Comparison of ENCODE assay signal across 13 cellular contexts in genomic region chr15:100958326-100959065, GRCh38. TPM values are rescaled to one million over a fixed set of nuclear protein-coding genes. Genes with fewer than 3 reads are reported as not detected.
DNase-seq lines count a peak whose midpoint lies in the region; ATAC-seq and TF ChIP-seq lines count a peak whose summit lies in the region.
"Had no signal": no experiment of that assay in that cellular context is flagged by ENCODE, and none has a peak within 500 bp of the region (broad histone marks: within the 10 kb centered on the region; RNA-seq: fewer than 3 reads in every experiment).

No MANE protein-coding gene starts in this region.

- no peak overlapping the region for H2AK5ac ChIP-seq in IMR-90 (ENCODE audit: low read depth, low read length)

- DNase-seq in GM03348 (ENCODE audit: low spot score) (peak; percentile 65), IMR-90 (peak; percentile 71), cardiac fibroblast (ENCODE audit: low read depth in 2 of 2) (peak; percentile 37 to 71), progenitor cell of endocrine pancreas (ENCODE audit: low spot score, unreplicated experiment) (no peak), amygdala (lab: John Stamatoyannopoulos, UW) (no peak), NCI-H2196 treated with DMSO at 0.1 percent for 48 hours (lab: John Stamatoyannopoulos, UW; ENCODE audit: unreplicated experiment) (no peak)
- no peak for DNase-seq in stimulated activated CD4-positive, alpha-beta T cell treated with anti-CD3 and anti-CD28 coated beads, Interleukin-1b, Interleukin-23, amount 100 ng/mL, for 48 hours
- DNase-seq: activated CD4-positive, alpha-beta memory T cell treated with anti-CD3 and anti-CD28 coated beads, Interleukin-2, amount 10 ng/mL, durations not matched to agents 7 days and 5 days; mesendoderm; SJCRH30 had no signal

- no peaks in the 10 kb centered on the region for H3K9me1 ChIP-seq in IMR-90 (ENCODE audit: insufficient read depth, low read length)

- H4K20me1 ChIP-seq in IMR-90 (ENCODE audit: insufficient read depth, low read length) = no peaks in the 10 kb centered on the region

- H3K27me3 Mint-ChIP-seq in progenitor cell of endocrine pancreas = peaks cover 12% of the 10 kb centered on the region

- H2BK5ac ChIP-seq in IMR-90 (ENCODE audit: low read depth, low read length, poor library complexity, severe bottlenecking) = peak overlapping the region; percentile 96

- in situ Hi-C loops in IMR-90 (cut with MboI; ENCODE audit: low sequenced_read_pairs) = no loop called here

- H3K56ac ChIP-seq in IMR-90 (ENCODE audit: extremely low read depth, insufficient read depth, low read length) = peak overlapping the region; percentile 34; the same call in 1 of the 2 replicates

- TF ChIP-seq CTCF in IMR-90 (conservative IDR thresholded peaks at IDR 0.05; ENCODE audit: low read depth, low read length) (no peak), cardiac fibroblast (IDR thresholded peaks at IDR 0.05; ENCODE audit: low read depth, low read length) (no peak), progenitor cell of endocrine pancreas (IDR thresholded peaks at IDR 0.05; ENCODE audit: unreplicated experiment) (no peak)

- peak overlapping the region; percentile 53 to 81; a peak in 3 of 4 replicates for H4K8ac ChIP-seq in IMR-90 (ENCODE audit: low read depth in 2 of 2, low read length in 2 of 2)

- ATAC-seq in IMR-90 (ENCODE audit: low read depth) (peak; percentile 85), GM21737 (IDR thresholded peaks at IDR 0.05; ENCODE audit: unreplicated experiment) (no peak)
- ATAC-seq: gastroesophageal sphincter, sciatic nerve had no signal

- peaks cover 12% of the 10 kb centered on the region in 2 experiments; a peak in 2 of 4 replicates for H3K79me1 ChIP-seq in IMR-90 (ENCODE audit: low read depth in 1 of 2, low read length in 2 of 2)

- peak overlapping the region; percentile 57; the same call in 1 of the 2 replicates for H3K23ac ChIP-seq in IMR-90 (ENCODE audit: low read depth, low read length)

- TF ChIP-seq RAD21 in IMR-90 (IDR thresholded peaks at IDR 0.05; ENCODE audit: low read length) = no peak

- H3K4me1 ChIP-seq in IMR-90 (ENCODE audit: control insufficient read depth, insufficient read depth, low read length) = peaks cover 14% of the 10 kb centered on the region
- H3K4me1 ChIP-seq: SJCRH30 had no signal

- H2AK9ac ChIP-seq in IMR-90 (replicated peaks; ENCODE audit: low read depth, low read length, poor library complexity) = peak overlapping the region; percentile 74

- H2BK120ac ChIP-seq in IMR-90 (ENCODE audit: low read depth, low read length) = peak overlapping the region; percentile 42; the same call in 1 of the 2 replicates

- peak overlapping the region; percentile 98 for H3K18ac ChIP-seq in IMR-90 (ENCODE audit: low read depth, low read length)

- peak overlapping the region; percentile 89 for H3K27ac ChIP-seq in IMR-90 (ENCODE audit: insufficient read depth, low read length)
- H3K27ac ChIP-seq: gastroesophageal sphincter, SJCRH30 had no signal

- H2BK15ac ChIP-seq in IMR-90 (ENCODE audit: low read depth, low read length) = peak overlapping the region; percentile 33; the same call in 1 of the 3 replicates

- H3K9me3 ChIP-seq in IMR-90 (ENCODE audit: control insufficient read depth, insufficient read depth, low read length) = no peaks in the 10 kb centered on the region
- H3K9me3 ChIP-seq: gastroesophageal sphincter, SJCRH30 had no signal

- TF ChIP-seq POLR2A in IMR-90 (IDR thresholded peaks at IDR 0.05; ENCODE audit: low read depth, low read length) = no peak

- intact Hi-C loops in IMR-90 (cut with micrococcal nuclease) = no loop called here

- CTCF ChIA-PET in IMR-90 (lab: Yijun Ruan, JAX) = interaction anchor here (0.9 to 1.4 kb wide), 2 partner anchors 15 to 35 kb away, joined by 3 read pairs; no protein-coding TSS in a partner anchor

- H2BK20ac ChIP-seq in IMR-90 (ENCODE audit: low read depth, low read length) = no peak overlapping the region; the same call in 1 of the 2 replicates

- no peaks in the 10 kb centered on the region for H3K4me1 Mint-ChIP-seq in progenitor cell of endocrine pancreas (ENCODE audit: low read depth)
- H3K4me1 Mint-ChIP-seq: activated CD4-positive, alpha-beta memory T cell treated with anti-CD3 and anti-CD28 coated beads, Interleukin-2, amount 10 ng/mL, durations not matched to agents 7 days and 5 days had no signal

- H3K4me3 ChIP-seq in IMR-90 (ENCODE audit: insufficient read depth, low read depth, low read length) (no peak overlapping the region), cardiac fibroblast (replicated peaks in 1 of 2; ENCODE audit: low read depth in 2 of 2, low read length in 2 of 2) (no peak overlapping the region)
- H3K4me3 ChIP-seq: gastroesophageal sphincter, SJCRH30 had no signal

- no peaks in the 10 kb centered on the region for H3K27me3 ChIP-seq in IMR-90 (ENCODE audit: control insufficient read depth, insufficient read depth, low read length)
- H3K27me3 ChIP-seq: gastroesophageal sphincter, SJCRH30 had no signal

- peak overlapping the region; percentile 62 for H2AFZ ChIP-seq in IMR-90 (replicated peaks; ENCODE audit: low read length, poor library complexity)

- peak overlapping the region; percentile 67; the same call in 1 of the 2 replicates for H3K4ac ChIP-seq in IMR-90 (ENCODE audit: low read depth, low read length)

- no TSS peak for BruUV-seq in IMR-90 (replicated peaks; lab: Mats Ljungman, UMichigan)

- H3K27ac Mint-ChIP-seq in progenitor cell of endocrine pancreas = peak overlapping the region; percentile 38
- H3K27ac Mint-ChIP-seq: activated CD4-positive, alpha-beta memory T cell treated with anti-CD3 and anti-CD28 coated beads, Interleukin-2, amount 10 ng/mL, durations not matched to agents 7 days and 5 days had no signal

- H4K91ac ChIP-seq in IMR-90 (ENCODE audit: insufficient read depth, low read depth, low read length) = peak overlapping the region; percentile 81

- peak overlapping the region; percentile 42 for H3K9ac ChIP-seq in IMR-90 (ENCODE audit: low read depth, low read length)

- POLR2A ChIA-PET in IMR-90 (lab: Charles Lee; ENCODE audit: unreplicated experiment) = interaction anchor here (0.6 kb wide), 1 partner anchor 880 kb away, joined by 4 read pairs; no protein-coding TSS in a partner anchor

- peaks cover 10% of the 10 kb centered on the region for H3K9me3 Mint-ChIP-seq in progenitor cell of endocrine pancreas (ENCODE audit: low read depth)
- H3K9me3 Mint-ChIP-seq: activated CD4-positive, alpha-beta memory T cell treated with anti-CD3 and anti-CD28 coated beads, Interleukin-2, amount 10 ng/mL, durations not matched to agents 7 days and 5 days had no signal

- H3K36me3 Mint-ChIP-seq in progenitor cell of endocrine pancreas (ENCODE audit: insufficient read depth) = no peaks in the 10 kb centered on the region

- H3K36me3 ChIP-seq in IMR-90 (ENCODE audit: control insufficient read depth, insufficient read depth, low read length) = no peaks in the 10 kb centered on the region
- H3K36me3 ChIP-seq: gastroesophageal sphincter, SJCRH30 had no signal

- dilution Hi-C loops in IMR-90 (cut with HindIII; ENCODE audit: low sequenced_read_pairs, unreplicated experiment) = no loop called here

- 0 out of 2 replicates have a peak overlapping the region, but pooled peaks have one; percentile 48 for H3K14ac ChIP-seq in IMR-90 (replicated peaks; ENCODE audit: low read depth, low read length)

- peak overlapping the region; percentile 96 for H3K4me2 ChIP-seq in IMR-90 (ENCODE audit: low read depth, low read length)

- no peak overlapping the region for H3K4me3 Mint-ChIP-seq in progenitor cell of endocrine pancreas (ENCODE audit: low read depth)
- H3K4me3 Mint-ChIP-seq: activated CD4-positive, alpha-beta memory T cell treated with anti-CD3 and anti-CD28 coated beads, Interleukin-2, amount 10 ng/mL, durations not matched to agents 7 days and 5 days had no signal

- WGBS in IMR-90 (ENCODE audit: extremely low coverage in 2 of 2, insufficient read length in 1 of 2), 2 experiments = no CpG with 5 or more reads among the region's 10 CpGs

- H4K5ac ChIP-seq in IMR-90 (ENCODE audit: low read depth, low read length) = peak overlapping the region; percentile 99

TF ChIP-seq in IMR-90, 13 proteins besides CTCF, POLR2A, EP300 and RAD21:
- no peak for TF ChIP-seq CEBPB (IDR thresholded peaks at IDR 0.05; ENCODE audit: low read depth, low read length)
- TF ChIP-seq NFE2L2 (IDR thresholded peaks at IDR 0.05; ENCODE audit: low read depth, low read length) = no peak
- TF ChIP-seq CHD1 (IDR thresholded peaks at IDR 0.05; ENCODE audit: low read depth, low read length) = no peak; the same call in 1 of the 2 replicates
- no peak for TF ChIP-seq ELK1 (IDR thresholded peaks at IDR 0.05; ENCODE audit: borderline replicate concordance, low read depth, low read length)
- no peak for TF ChIP-seq MAFK (IDR thresholded peaks at IDR 0.05; ENCODE audit: low read depth, low read length)
TF ChIP-seq in IMR-90: peak in this region for 0.

RNA-seq across cellular contexts. Expression of gene LRRK1, which starts 39.3 kb away (rescaled TPM):
- 1.9 and 3.0 TPM in 2 replicates for total RNA-seq in IMR-90 (2012; rRNA removed)
- polyA plus RNA-seq in IMR-90 (2012; rRNA removed) = 5.8 and 6.8 TPM in 2 replicates
- polyA plus RNA-seq in IMR-90 (2012; cell fraction: cytosol; rRNA removed) = 3.1 and 5.1 TPM in 2 replicates
- polyA plus RNA-seq in IMR-90 (2012; cell fraction: nucleus; rRNA removed; ENCODE audit: low replicate concordance) = 19.9 and 31.2 TPM in 2 replicates
- total RNA-seq in progenitor cell of endocrine pancreas = 0.86 and 1.6 TPM in 2 replicates

Comparison
In these comparisons a context has a peak if more than half of its experiments do, and no peak if none do; other contexts are left out.
1. DNase-seq: peak in GM03348 (single experiment), IMR-90 (single experiment) and cardiac fibroblast (2 of 2); none in progenitor cell of endocrine pancreas (single experiment), amygdala (0 of 56), NCI-H2196 treated with DMSO at 0.1 percent for 48 hours (single experiment) and stimulated activated CD4-positive, alpha-beta T cell treated with anti-CD3 and anti-CD28 coated beads, Interleukin-1b, Interleukin-23, amount 100 ng/mL, for 48 hours (single experiment).